In the genomic region with DNA sequence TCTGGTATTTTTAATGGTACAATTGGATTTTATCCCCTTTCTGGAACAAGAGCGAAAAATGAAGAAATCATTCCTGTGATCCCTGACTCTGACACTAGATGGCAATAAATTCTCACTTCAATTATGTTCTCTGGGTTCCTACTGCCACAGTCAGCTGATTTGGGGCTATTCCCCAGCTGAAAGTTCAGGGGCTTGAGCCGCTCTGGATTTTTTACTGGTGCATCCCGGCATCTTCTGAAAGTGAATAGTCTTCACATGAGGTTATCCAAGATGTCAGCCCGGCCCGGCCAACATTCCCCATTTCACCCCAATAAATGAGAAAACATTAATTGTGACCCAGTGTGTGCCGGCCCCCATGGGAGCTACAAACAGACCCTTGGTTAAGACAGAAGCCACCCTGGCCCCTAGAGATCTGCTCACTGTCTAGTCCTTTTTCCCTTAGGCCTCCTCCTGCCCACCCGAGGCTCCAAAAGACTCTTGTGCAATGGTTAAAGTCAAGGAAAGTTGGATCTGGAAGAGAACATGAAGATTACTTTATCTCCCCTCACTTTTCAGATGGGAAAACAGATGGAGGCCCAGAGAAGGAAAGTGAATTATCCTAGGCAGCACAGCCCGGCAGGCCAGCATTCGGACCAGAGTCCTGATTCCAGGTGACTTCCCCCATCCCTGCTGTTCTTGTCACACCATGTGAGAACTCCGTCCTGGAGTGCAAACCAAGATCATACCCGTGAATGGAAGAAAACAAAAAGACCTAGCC, we compare ENCODE assay signal across 8 cellular contexts. TPM values are rescaled to one million over a fixed set of nuclear protein-coding genes. Genes with fewer than 3 reads are reported as not detected.
A peak's percentile ranks its signal among the peaks of the same experiment; 100 is the strongest.
DNase-seq lines count a peak whose midpoint lies in the region; ATAC-seq, FAIRE-seq and TF ChIP-seq lines count a peak whose summit lies in the region.

No MANE protein-coding gene starts in this region.

- ATAC-seq in activated B cell treated with CpG ODN at 0.5 μM for 24 hours (ENCODE audit: low read depth) (peak; percentile 53), omental fat pad (ENCODE audit: low FRiP score) (no peak), HG03139 (IDR thresholded peaks at IDR 0.05; ENCODE audit: unreplicated experiment) (no peak), GM18907 (IDR thresholded peaks at IDR 0.05; ENCODE audit: unreplicated experiment) (no peak)

- H3K27me3 Mint-ChIP-seq in activated B cell treated with CpG ODN at 0.5 μM for 24 hours = peaks cover 5% of the 10 kb centered on the region

- TF ChIP-seq CTCF in BJ (IDR thresholded peaks at IDR 0.05; ENCODE audit: insufficient read depth, low read depth, low read length) = peak; percentile 62
- no peak for TF ChIP-seq CTCF in activated B cell treated with CpG ODN at 0.5 μM for 24 hours (IDR thresholded peaks at IDR 0.05)
- peak; percentile 71 for TF ChIP-seq CTCF in fibroblast of the aortic adventitia (IDR thresholded peaks at IDR 0.05; ENCODE audit: insufficient read depth, low read length)
- TF ChIP-seq CTCF in omental fat pad (IDR thresholded peaks at IDR 0.05) = peak in 2 of 3 donors; percentile 37 to 48

- peak overlapping the region; percentile 74 for H3K27ac Mint-ChIP-seq in activated B cell treated with CpG ODN at 0.5 μM for 24 hours

- FAIRE-seq in GM12892 (lab: Jason Lieb, UNC) = peak; percentile 50

- H3K27me3 ChIP-seq in BJ (ENCODE audit: control insufficient read depth, insufficient read depth, low read length) = no peaks in the 10 kb centered on the region

- no peak overlapping the region for H3K4me3 Mint-ChIP-seq in activated B cell treated with CpG ODN at 0.5 μM for 24 hours

- POLR2A ChIA-PET in BJ (lab: Charles Lee) (no interaction called here), activated B cell treated with CpG ODN at 0.5 μM for 24 hours (lab: Charles Lee) (interaction anchor here (0.5 to 3.5 kb wide), 14 partner anchors 11 to 898 kb away, joined by 3 to 19 read pairs (median 5); a partner anchor contains a TSS)

- no peaks in the 10 kb centered on the region for H3K36me3 ChIP-seq in BJ (ENCODE audit: control insufficient read depth, insufficient read depth, low read length)

- no peaks in the 10 kb centered on the region for H3K9me3 Mint-ChIP-seq in activated B cell treated with CpG ODN at 0.5 μM for 24 hours

- no peak for DNase-seq in BJ (ENCODE audit: low read depth)
- peak; percentile 35 for DNase-seq in GM12892 (ENCODE audit: insufficient read length)
- DNase-seq in NCI-H2081 treated with DMSO at 0.1 percent for 48 hours (lab: John Stamatoyannopoulos, UW) = peak; percentile 17
- DNase-seq in activated B cell treated with CpG ODN at 0.5 μM for 24 hours = no peak
- peak; percentile 82 for DNase-seq in fibroblast of the aortic adventitia (ENCODE audit: low read depth)
- no peak for DNase-seq in omental fat pad (ENCODE audit: low spot score)

- CTCF ChIA-PET in BJ (lab: Yijun Ruan, JAX) (interaction anchor here (0.6 to 8.0 kb wide), 39 partner anchors 11 to 807 kb away, joined by 3 to 153 read pairs (median 4); a partner anchor contains a TSS), activated B cell treated with CpG ODN at 0.5 μM for 24 hours (lab: Charles Lee) (interaction anchor here (0.5 to 5.7 kb wide), 21 partner anchors 10 to 130 kb away, joined by 3 to 140 read pairs (median 5); a partner anchor contains a TSS)

- TF ChIP-seq POLR2A in GM12892 (IDR thresholded peaks at IDR 0.05; ENCODE audit: low read depth, low read length) = no peak

- H3K4me3 ChIP-seq in BJ (ENCODE audit: low read depth, low read length) (no peak overlapping the region), fibroblast of the aortic adventitia (ENCODE audit: low read depth, low read length) (no peak overlapping the region)

- H3K36me3 Mint-ChIP-seq in activated B cell treated with CpG ODN at 0.5 μM for 24 hours (ENCODE audit: low read depth) = no peaks in the 10 kb centered on the region

- intact Hi-C loops in activated B cell treated with CpG ODN at 0.5 μM for 24 hours (cut with micrococcal nuclease) = loop anchor here (1.0 to 5.0 kb wide), 7 partner anchors 22 to 694 kb away; a partner anchor contains a TSS

- peaks cover 18% of the 10 kb centered on the region for H3K4me1 Mint-ChIP-seq in activated B cell treated with CpG ODN at 0.5 μM for 24 hours

RNA-seq across cellular contexts. Expression of a gene that starts 20.8 kb away (rescaled TPM):
- 315 and 337 TPM in 2 replicates for polyA plus RNA-seq in BJ (2011; rRNA removed)
- polyA minus RNA-seq in BJ (2011; rRNA and poly(A)+ RNA removed) = 116 and 120 TPM in 2 replicates
- polyA plus RNA-seq in GM12892 (2012; ENCODE audit: missing spikeins) = 7.0 TPM
- total RNA-seq in activated B cell treated with CpG ODN at 0.5 μM for 24 hours (15.9 and 17.1 TPM in 2 replicates), fibroblast of the aortic adventitia (ENCODE audit: low replicate concordance) (162 and 217 TPM in 2 replicates), omental fat pad (10 to 100 TPM; 32.6 to 44.2 (median 33.5) TPM)

Comparison
In these comparisons a context has a peak if more than half of its experiments do, and no peak if none do; other contexts are left out.
1. DNase-seq: peak in GM12892 (single experiment), NCI-H2081 treated with DMSO at 0.1 percent for 48 hours (single experiment) and fibroblast of the aortic adventitia (single experiment); none in BJ (single experiment), activated B cell treated with CpG ODN at 0.5 μM for 24 hours (single experiment) and omental fat pad (single experiment).